ENCODE assay signal across 12 cellular contexts in genomic region chr4:52996261-52997131, GRCh38.
DNase-seq lines count a peak whose midpoint lies in the region; ATAC-seq and TF ChIP-seq lines count a peak whose summit lies in the region.
"Had no signal": no experiment of that assay in that cellular context is flagged by ENCODE, and none has a peak within 500 bp of the region (broad histone marks: within the 10 kb centered on the region; RNA-seq: fewer than 3 reads in every experiment).

No MANE protein-coding gene starts in this region.

- ATAC-seq in heart right ventricle (peak; percentile 53 to 84 (median 67)), HG03039 (IDR thresholded peaks at IDR 0.05; ENCODE audit: unreplicated experiment) (no peak), HG02884 (IDR thresholded peaks at IDR 0.05; ENCODE audit: unreplicated experiment) (no peak)

- H3K4me1 ChIP-seq in ascending aorta (peaks cover 18 to 27% of the 10 kb centered on the region in 2 donors), heart right ventricle (peaks cover 19 to 49% (median 41%) of the 10 kb centered on the region in 9 donors), endodermal cell (ENCODE audit: control insufficient read depth, insufficient read depth, low read length) (peaks cover 5% of the 10 kb centered on the region)

- H3K9ac ChIP-seq in endodermal cell (ENCODE audit: extremely low read depth, low read length, poor library complexity, severe bottlenecking) = no peak overlapping the region

- TF ChIP-seq CTCF in AG10803 (conservative IDR thresholded peaks at IDR 0.05; ENCODE audit: low read length) (no peak), ascending aorta (IDR thresholded peaks at IDR 0.05) (no peak), heart right ventricle (IDR thresholded peaks at IDR 0.05) (no peak), progenitor cell of endocrine pancreas (IDR thresholded peaks at IDR 0.05; ENCODE audit: unreplicated experiment) (no peak), endodermal cell (conservative IDR thresholded peaks at IDR 0.05) (no peak)

- H3K4me3 ChIP-seq in AG10803 (ENCODE audit: low read length) (no peak overlapping the region), ascending aorta (peak overlapping the region in 1 of 2 donors; percentile 1), heart right ventricle (no peak overlapping the region), endodermal cell (ENCODE audit: low read length) (no peak overlapping the region)

- H3K36me3 Mint-ChIP-seq in progenitor cell of endocrine pancreas (ENCODE audit: insufficient read depth) = peaks cover 4% of the 10 kb centered on the region
- no peaks in the 10 kb centered on the region for H3K36me3 Mint-ChIP-seq in endodermal cell (ENCODE audit: low read depth)

- H3K27ac Mint-ChIP-seq in progenitor cell of endocrine pancreas (peak overlapping the region; percentile 93), endodermal cell (no peak overlapping the region)

- H3K4me1 Mint-ChIP-seq in progenitor cell of endocrine pancreas (ENCODE audit: low read depth) = peaks cover 14% of the 10 kb centered on the region
- H3K4me1 Mint-ChIP-seq in endodermal cell = no peaks in the 10 kb centered on the region

- 26 to 28% methylated on average over 7 of the region's 7 CpGs for WGBS in heart right ventricle, 2 donors
- 92 to 94% methylated on average over 5 to 6 of the region's 7 CpGs for WGBS in endodermal cell (ENCODE audit: insufficient coverage in 1 of 2, insufficient read length in 1 of 2), 2 experiments

- H3K27me3 ChIP-seq in ascending aorta (no peaks in the 10 kb centered on the region), heart right ventricle (no peaks in the 10 kb centered on the region), endodermal cell (ENCODE audit: control insufficient read depth, insufficient read depth, low read length, poor library complexity, severe bottlenecking) (no peaks in the 10 kb centered on the region)

- H3K4me3 Mint-ChIP-seq in progenitor cell of endocrine pancreas (ENCODE audit: low read depth) (no peak overlapping the region), endodermal cell (no peak overlapping the region)

- H3K27me3 Mint-ChIP-seq in progenitor cell of endocrine pancreas = no peaks in the 10 kb centered on the region
- no peaks in the 10 kb centered on the region for H3K27me3 Mint-ChIP-seq in endodermal cell (ENCODE audit: insufficient read depth)

- H3K36me3 ChIP-seq in ascending aorta (no peaks in the 10 kb centered on the region), heart right ventricle (no peaks in the 10 kb centered on the region), endodermal cell (ENCODE audit: control insufficient read depth, insufficient read depth, low read length) (no peaks in the 10 kb centered on the region)

- DNase-seq in AG10803 (ENCODE audit: low read depth) = peak; percentile 80
- DNase-seq in ascending aorta (ENCODE audit: low spot score in 2 of 2) = peak in 1 of 2 donors; percentile 76
- DNase-seq in heart right ventricle = peak; percentile 19 to 21
- DNase-seq in progenitor cell of endocrine pancreas (ENCODE audit: low spot score, unreplicated experiment) = no peak
- DNase-seq in endodermal cell = no peak
- DNase-seq in NCI-H1436 (lab: John Stamatoyannopoulos, UW) = no peak
- DNase-seq: activated T-cell treated with anti-CD3 and anti-CD28 coated beads for 4 hours, caudate nucleus, GF-D8 had no signal

- intact Hi-C loops in ascending aorta (cut with DNase I) = loop anchor here (1.0 to 5.0 kb wide), 2 partner anchors 134 to 1236 kb away; partner anchors contain the start of gene RASL11B
- intact Hi-C loops in heart right ventricle (cut with DNase I) = loop anchor here in 1 of 10 donors (5.0 kb wide), 1 partner anchor 1236 kb away; no protein-coding TSS in a partner anchor

- H3K9me3 ChIP-seq in ascending aorta = no peaks in the 10 kb centered on the region
- no peaks in the 10 kb centered on the region for H3K9me3 ChIP-seq in heart right ventricle
- H3K9me3 ChIP-seq in endodermal cell (ENCODE audit: control insufficient read depth, low read length) = peaks cover 19% of the 10 kb centered on the region

- H3K27ac ChIP-seq in ascending aorta (peak overlapping the region; percentile 75 to 79), heart right ventricle (peak overlapping the region in 9 of 10 donors; percentile 20 to 82 (median 62)), endodermal cell (ENCODE audit: low read depth, low read length) (no peak overlapping the region)
- H3K27ac ChIP-seq: VCaP had no signal

- H3K9me3 Mint-ChIP-seq in progenitor cell of endocrine pancreas (ENCODE audit: low read depth) = no peaks in the 10 kb centered on the region
- peaks cover 18% of the 10 kb centered on the region for H3K9me3 Mint-ChIP-seq in endodermal cell

Comparison
In these comparisons a context has a peak if more than half of its experiments do, and no peak if none do; other contexts are left out.
1. DNase-seq: peak in AG10803 (single experiment) and heart right ventricle (2 of 2); none in progenitor cell of endocrine pancreas (single experiment), endodermal cell (single experiment) and NCI-H1436 (single experiment).
2. ATAC-seq: peak in heart right ventricle (8 of 8); none in HG03039 (single experiment) and HG02884 (single experiment).